16 cellular contexts compared by ENCODE assay signal in genomic region chr9:89026878-89027277, GRCh38. TPM values are rescaled to one million over a fixed set of nuclear protein-coding genes. Genes with fewer than 3 reads are reported as not detected.
DNase-seq lines count a peak whose midpoint lies in the region; TF ChIP-seq lines count a peak whose summit lies in the region.
"Had no signal": no experiment of that assay in that cellular context is flagged by ENCODE, and none has a peak within 500 bp of the region (broad histone marks: within the 10 kb centered on the region; RNA-seq: fewer than 3 reads in every experiment).

No MANE protein-coding gene starts in this region.

- no peaks in the 10 kb centered on the region for H3K36me3 ChIP-seq in trophoblast cell (ENCODE audit: control insufficient read depth in 1 of 2, insufficient read depth in 2 of 2, low read length in 2 of 2)
- H3K36me3 ChIP-seq: BLaER1, HAP-1 had no signal

- peak; percentile 13 for DNase-seq in SKM-1 treated with dmso at 0.1 percent for 144 hours (lab: John Stamatoyannopoulos, UW; ENCODE audit: unreplicated experiment)
- no peak for DNase-seq in SKM-1 (lab: John Stamatoyannopoulos, UW; ENCODE audit: unreplicated experiment)
- peak; percentile 28 to 65 for DNase-seq in cardiac fibroblast (ENCODE audit: low read depth in 2 of 2)
- DNase-seq in trophoblast cell = peak in 1 of 2 donors; percentile 8
- DNase-seq in NCI-H1105 (lab: John Stamatoyannopoulos, UW) = no peak
- DNase-seq in SW 1271 (lab: John Stamatoyannopoulos, UW) = no peak
- no peak for DNase-seq in stimulated activated CD4-positive, alpha-beta T cell treated with anti-CD3 and anti-CD28 coated beads, Interleukin-2, amount 100 ng/mL, for 24 hours
- DNase-seq: 8988T; AML-193; Calu3; CD4-positive, alpha-beta T cell; DMS 273 treated with DMSO at 0.1 percent for 48 hours; HFFc6 had no signal

- no peak overlapping the region for H4K12ac ChIP-seq in trophoblast cell (ENCODE audit: low read depth, low read length)

- H3K4ac ChIP-seq in trophoblast cell (ENCODE audit: low read depth, low read length) = no peak overlapping the region

- H2BK12ac ChIP-seq in trophoblast cell (ENCODE audit: low read length) = peak overlapping the region; percentile 10

- H2BK5ac ChIP-seq in trophoblast cell (ENCODE audit: low read depth, low read length, poor library complexity) = no peak overlapping the region

- no peak for TF ChIP-seq CTCF in cardiac fibroblast (IDR thresholded peaks at IDR 0.05; ENCODE audit: low read depth, low read length)

- H3K4me3 ChIP-seq in cardiac fibroblast (replicated peaks in 1 of 2; ENCODE audit: low read depth in 2 of 2, low read length in 2 of 2) (no peak overlapping the region), trophoblast cell (ENCODE audit: low read depth, low read length) (no peak overlapping the region)
- H3K4me3 ChIP-seq: BLaER1, GM12878, HAP-1 had no signal

- no peak overlapping the region for H3K14ac ChIP-seq in trophoblast cell (ENCODE audit: low read length)

- no peaks in the 10 kb centered on the region for H3K79me2 ChIP-seq in trophoblast cell (ENCODE audit: control insufficient read depth, insufficient read depth, low read length, poor library complexity)

- peaks cover 3% of the 10 kb centered on the region for H3K79me1 ChIP-seq in trophoblast cell (ENCODE audit: low read length)

- no peak overlapping the region for H3K18ac ChIP-seq in trophoblast cell (ENCODE audit: low read length)

- peaks cover 2% of the 10 kb centered on the region for H3K9me3 ChIP-seq in trophoblast cell (ENCODE audit: insufficient read depth, low read depth, low read length)
- H3K9me3 ChIP-seq: HAP-1 had no signal

- no peaks in the 10 kb centered on the region for H3K27me3 ChIP-seq in trophoblast cell (ENCODE audit: insufficient read depth, low read length)
- H3K27me3 ChIP-seq: BLaER1 had no signal

- H3K23ac ChIP-seq in trophoblast cell (ENCODE audit: low read length) = no peak overlapping the region

- H3K4me1 ChIP-seq in trophoblast cell (ENCODE audit: control insufficient read depth in 1 of 2, insufficient read depth in 2 of 2, low read length in 2 of 2) = peaks cover 7 to 13% of the 10 kb centered on the region in 2 experiments
- H3K4me1 ChIP-seq: BLaER1, HAP-1 had no signal

- H3K27ac ChIP-seq in trophoblast cell (ENCODE audit: low read depth, low read length) = no peak overlapping the region
- H3K27ac ChIP-seq: BLaER1 had no signal

- no peak overlapping the region for H2AFZ ChIP-seq in trophoblast cell (ENCODE audit: insufficient read depth, low read length, poor library complexity)

- no CpG with 5 or more reads among the region's 3 CpGs for WGBS in trophoblast cell (ENCODE audit: extremely low coverage, insufficient coverage, insufficient read length)

- no peak overlapping the region for H2BK120ac ChIP-seq in trophoblast cell (ENCODE audit: insufficient read depth, low read length, poor library complexity)

- no peak overlapping the region for H3K9ac ChIP-seq in trophoblast cell (ENCODE audit: low read length)
- H3K9ac ChIP-seq: BLaER1 had no signal

- H3K4me2 ChIP-seq in trophoblast cell (ENCODE audit: low read length) = no peak overlapping the region
- H3K4me2 ChIP-seq: BLaER1 had no signal

- no peak overlapping the region for H4K91ac ChIP-seq in trophoblast cell (ENCODE audit: low read depth, low read length)

- H4K8ac ChIP-seq in trophoblast cell (ENCODE audit: low read depth, low read length) = no peak overlapping the region

- no peak overlapping the region for H2AK5ac ChIP-seq in trophoblast cell (ENCODE audit: low read length)

RNA-seq across cellular contexts. Expression of gene S1PR3, which starts 35.6 kb away (rescaled TPM):
- 62.7 and 63.6 TPM in 2 replicates for polyA plus RNA-seq in trophoblast cell (2013)

Comparison
In these comparisons a context has a peak if more than half of its experiments do, and no peak if none do; other contexts are left out.
1. DNase-seq: peak in SKM-1 treated with dmso at 0.1 percent for 144 hours (single experiment) and cardiac fibroblast (2 of 2); none in SKM-1 (single experiment), NCI-H1105 (single experiment), SW 1271 (0 of 2) and stimulated activated CD4-positive, alpha-beta T cell treated with anti-CD3 and anti-CD28 coated beads, Interleukin-2, amount 100 ng/mL, for 24 hours (0 of 2).